ENCODE assay signal across 9 cellular contexts in the genomic region with DNA sequence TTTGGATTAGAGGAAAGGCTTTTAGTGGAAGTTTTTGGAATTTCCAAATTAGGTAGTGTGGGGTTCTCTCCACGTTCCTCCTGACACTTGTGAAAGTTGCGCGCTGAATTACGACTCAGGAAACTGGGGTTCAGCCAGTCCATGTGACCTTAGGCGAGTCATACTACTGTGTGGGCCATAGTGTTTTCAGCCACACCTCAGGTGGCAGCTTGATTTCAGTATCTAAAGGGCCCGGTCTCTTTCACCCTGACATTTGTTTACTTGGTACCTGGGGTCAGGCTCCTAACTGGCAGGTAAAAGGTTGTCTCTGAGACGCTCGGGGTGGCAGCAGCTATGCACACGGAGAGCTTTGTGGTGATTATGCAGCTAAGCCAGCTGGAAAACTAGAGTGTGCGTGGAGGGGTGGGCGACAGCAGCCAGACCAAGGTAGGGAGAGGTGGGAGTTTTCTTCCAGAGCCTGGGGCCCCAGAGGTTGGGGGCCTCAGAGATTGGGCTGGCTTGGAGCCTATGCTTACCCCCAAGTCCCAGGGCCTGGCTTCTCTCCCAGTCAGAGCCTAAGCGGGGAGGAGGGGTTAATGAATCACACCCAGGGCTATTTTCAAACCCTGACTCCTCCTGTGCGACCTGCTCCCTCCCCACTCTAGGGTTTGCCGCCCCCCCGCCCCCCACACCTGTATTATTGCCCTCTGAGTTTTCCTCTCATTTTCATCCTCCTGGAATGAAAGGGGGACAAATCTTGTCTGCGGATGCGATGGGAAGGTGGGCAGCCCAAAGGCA. TPM values are rescaled to one million over a fixed set of nuclear protein-coding genes. Genes with fewer than 3 reads are reported as not detected.
DNase-seq lines count a peak whose midpoint lies in the region; ATAC-seq and TF ChIP-seq lines count a peak whose summit lies in the region.
"Had no signal": no experiment of that assay in that cellular context is flagged by ENCODE, and none has a peak within 500 bp of the region (broad histone marks: within the 10 kb centered on the region; RNA-seq: fewer than 3 reads in every experiment).

No MANE protein-coding gene starts in this region.

- no peak overlapping the region for H2AK5ac ChIP-seq in mesendoderm (ENCODE audit: low read length)

- peak overlapping the region; percentile 42 for H3K4me2 ChIP-seq in mesendoderm (ENCODE audit: low read length)

- H3K36me3 ChIP-seq in cardiac muscle cell (no peaks in the 10 kb centered on the region), mesendoderm (ENCODE audit: control insufficient read depth, insufficient read depth, low read length) (no peaks in the 10 kb centered on the region), upper lobe of right lung (no peaks in the 10 kb centered on the region)

- H3K4me1 ChIP-seq in cardiac muscle cell (ENCODE audit: low read depth) (no peaks in the 10 kb centered on the region), mesendoderm (ENCODE audit: control insufficient read depth, low read depth, low read length) (peaks cover 2% of the 10 kb centered on the region), upper lobe of right lung (no peaks in the 10 kb centered on the region)

- in situ Hi-C loops in astrocyte of the spinal cord (cut with HindIII; ENCODE audit: low sequenced_read_pairs): no loop called here

- H3K79me2 ChIP-seq in mesendoderm (ENCODE audit: control insufficient read depth, insufficient read depth, low read length): no peaks in the 10 kb centered on the region

- H3K27ac ChIP-seq in cardiac muscle cell: no peak overlapping the region
- no peak overlapping the region for H3K27ac ChIP-seq in mesendoderm (ENCODE audit: low read depth, low read length)
- H3K27ac ChIP-seq in upper lobe of right lung: peak overlapping the region; percentile 80

- H4K8ac ChIP-seq in mesendoderm (ENCODE audit: low read depth, low read length): no peak overlapping the region

- WGBS in mesendoderm (ENCODE audit: extremely low coverage, insufficient coverage, low lambda C conversion rate): no CpG with 5 or more reads among the region's 17 CpGs

- H3K4me3 ChIP-seq in cardiac muscle cell (peak overlapping the region; percentile 37), astrocyte of the spinal cord (ENCODE audit: low read depth, low read length) (peak overlapping the region; percentile 55), mesendoderm (ENCODE audit: low read length) (no peak overlapping the region), upper lobe of right lung (peak overlapping the region; percentile 60)

- TF ChIP-seq CTCF in cardiac muscle cell (IDR thresholded peaks at IDR 0.05; ENCODE audit: low read depth, low read length) (no peak), astrocyte of the spinal cord (IDR thresholded peaks at IDR 0.05; ENCODE audit: low read depth, low read length) (no peak), upper lobe of right lung (IDR thresholded peaks at IDR 0.05) (no peak)

- no peak overlapping the region for H3K4ac ChIP-seq in mesendoderm (ENCODE audit: low read depth, low read length)

- H2BK120ac ChIP-seq in mesendoderm (ENCODE audit: low read depth, low read length): no peak overlapping the region

- H3K27me3 ChIP-seq in cardiac muscle cell: no peaks in the 10 kb centered on the region
- no peaks in the 10 kb centered on the region for H3K27me3 ChIP-seq in mesendoderm (ENCODE audit: insufficient read depth, low read length, poor library complexity)
- H3K27me3 ChIP-seq in upper lobe of right lung: no peaks in the 10 kb centered on the region

- H3K18ac ChIP-seq in mesendoderm (ENCODE audit: low read length): no peak overlapping the region

- H3K9ac ChIP-seq in mesendoderm (ENCODE audit: low read length): peak overlapping the region; percentile 70

- H3K56ac ChIP-seq in mesendoderm (ENCODE audit: low read length): peak overlapping the region; percentile 67

- H3K9me3 ChIP-seq in cardiac muscle cell (ENCODE audit: low read depth): no peaks in the 10 kb centered on the region
- no peaks in the 10 kb centered on the region for H3K9me3 ChIP-seq in upper lobe of right lung

- H4K5ac ChIP-seq in mesendoderm (ENCODE audit: low read length): no peak overlapping the region

- ATAC-seq in Right ventricle myocardium inferior (no peak), upper lobe of right lung (peak; percentile 47), HG02610 (IDR thresholded peaks at IDR 0.05; ENCODE audit: unreplicated experiment) (no peak)

- no peak overlapping the region for H2BK15ac ChIP-seq in mesendoderm (replicated peaks; ENCODE audit: low read depth)

- H3K23ac ChIP-seq in mesendoderm (ENCODE audit: low read length): no peak overlapping the region

- H2BK5ac ChIP-seq in mesendoderm (ENCODE audit: low read length): no peak overlapping the region

- intact Hi-C loops in Right ventricle myocardium inferior (cut with DNase I): no loop called here
- intact Hi-C loops in upper lobe of right lung (cut with DNase I): no loop called here

- no peaks in the 10 kb centered on the region for H3K79me1 ChIP-seq in mesendoderm (ENCODE audit: low read length)

- DNase-seq in cardiac muscle cell (ENCODE audit: low read depth in 1 of 2, low spot score in 1 of 2): no peak
- DNase-seq in Right ventricle myocardium inferior (ENCODE audit: missing footprints): no peak
- no peak for DNase-seq in astrocyte of the spinal cord (ENCODE audit: low read depth, low spot score)
- no peak for DNase-seq in mesendoderm
- no peak for DNase-seq in upper lobe of right lung
- no peak for DNase-seq in NCI-H2227 (lab: John Stamatoyannopoulos, UW; ENCODE audit: unreplicated experiment)
- DNase-seq in NCI-H345 treated with DMSO at 0.1 percent for 48 hours (lab: John Stamatoyannopoulos, UW; ENCODE audit: unreplicated experiment): no peak
- DNase-seq: activated B cell treated with CpG ODN at 0.5 μM for 24 hours had no signal

RNA-seq across cellular contexts. Expression of gene STARD8, which starts 47.2 kb away (rescaled TPM):
- 1.9 TPM in 2 replicates for total RNA-seq in cardiac muscle cell
- polyA plus RNA-seq in cardiac muscle cell: 0.60 and 0.91 TPM in 2 replicates
- total RNA-seq in Right ventricle myocardium inferior: 11.7 TPM
- polyA plus RNA-seq in mesendoderm (2013, experiment 1 of 2): 5.1 TPM
- 5.0 TPM for polyA plus RNA-seq in mesendoderm (2013, experiment 2 of 2)
- total RNA-seq in upper lobe of right lung: 39.4 TPM
